Comparison of ENCODE assay signal across 8 cellular contexts in genomic region chr4:155371432-155372043, GRCh38. TPM values are rescaled to one million over a fixed set of nuclear protein-coding genes. Genes with fewer than 3 reads are reported as not detected.
DNase-seq lines count a peak whose midpoint lies in the region; ATAC-seq lines count a peak whose summit lies in the region.

No MANE protein-coding gene starts in this region.

- peaks cover 14% of the 10 kb centered on the region for H3K36me3 Mint-ChIP-seq in effector memory CD8-positive, alpha-beta T cell (ENCODE audit: insufficient read depth)

- H3K27ac Mint-ChIP-seq in effector memory CD8-positive, alpha-beta T cell: no peak overlapping the region

- ATAC-seq in GM21717 (IDR thresholded peaks at IDR 0.05; ENCODE audit: unreplicated experiment) (peak; percentile 35), HG02870 (IDR thresholded peaks at IDR 0.05; ENCODE audit: unreplicated experiment) (no peak)
- ATAC-seq in effector memory CD8-positive, alpha-beta T cell (replicated peaks): peak; percentile 13

- H3K27me3 Mint-ChIP-seq in effector memory CD8-positive, alpha-beta T cell: no peaks in the 10 kb centered on the region

- peak; percentile 26 for DNase-seq in CD1c-positive myeloid dendritic cell (ENCODE audit: extremely low spot score)
- DNase-seq in NCI-H460 (ENCODE audit: extremely low read depth, low read depth): peak; percentile 17
- DNase-seq in effector memory CD8-positive, alpha-beta T cell: no peak
- peak; percentile 48 for DNase-seq in superior temporal gyrus (ENCODE audit: extremely low spot score)
- DNase-seq in NCI-H2196 (lab: John Stamatoyannopoulos, UW; ENCODE audit: unreplicated experiment): no peak
- no peak for DNase-seq in stimulated activated CD4-positive, alpha-beta T cell treated with anti-CD3 and anti-CD28 coated beads, Interleukin-1b, Interleukin-23, amount 100 ng/mL, for 48 hours

- no peaks in the 10 kb centered on the region for H3K9me3 Mint-ChIP-seq in effector memory CD8-positive, alpha-beta T cell

- peaks cover 3 to 10% of the 10 kb centered on the region in 2 donors for H3K4me1 Mint-ChIP-seq in effector memory CD8-positive, alpha-beta T cell (ENCODE audit: low read depth in 2 of 2)

- no peak overlapping the region for H3K4me3 Mint-ChIP-seq in effector memory CD8-positive, alpha-beta T cell

RNA-seq across cellular contexts. Expression of gene MAP9, which starts 5.2 kb away (rescaled TPM):
- total RNA-seq in NCI-H460 (2014; rRNA removed; shearing (Covaris generic)): 13.0 and 13.8 TPM in 2 replicates
- 8.0 and 10.6 TPM in 2 replicates for polyA plus RNA-seq in NCI-H460 (2014; cell fraction: nucleus; rRNA removed)

Comparison
In these comparisons a context has a peak if more than half of its experiments do, and no peak if none do; other contexts are left out.
1. DNase-seq: peak in CD1c-positive myeloid dendritic cell (single experiment), NCI-H460 (single experiment) and superior temporal gyrus (single experiment); none in effector memory CD8-positive, alpha-beta T cell (0 of 3), NCI-H2196 (single experiment) and stimulated activated CD4-positive, alpha-beta T cell treated with anti-CD3 and anti-CD28 coated beads, Interleukin-1b, Interleukin-23, amount 100 ng/mL, for 48 hours (single experiment).